8 cellular contexts compared by ENCODE assay signal in the genomic region with DNA sequence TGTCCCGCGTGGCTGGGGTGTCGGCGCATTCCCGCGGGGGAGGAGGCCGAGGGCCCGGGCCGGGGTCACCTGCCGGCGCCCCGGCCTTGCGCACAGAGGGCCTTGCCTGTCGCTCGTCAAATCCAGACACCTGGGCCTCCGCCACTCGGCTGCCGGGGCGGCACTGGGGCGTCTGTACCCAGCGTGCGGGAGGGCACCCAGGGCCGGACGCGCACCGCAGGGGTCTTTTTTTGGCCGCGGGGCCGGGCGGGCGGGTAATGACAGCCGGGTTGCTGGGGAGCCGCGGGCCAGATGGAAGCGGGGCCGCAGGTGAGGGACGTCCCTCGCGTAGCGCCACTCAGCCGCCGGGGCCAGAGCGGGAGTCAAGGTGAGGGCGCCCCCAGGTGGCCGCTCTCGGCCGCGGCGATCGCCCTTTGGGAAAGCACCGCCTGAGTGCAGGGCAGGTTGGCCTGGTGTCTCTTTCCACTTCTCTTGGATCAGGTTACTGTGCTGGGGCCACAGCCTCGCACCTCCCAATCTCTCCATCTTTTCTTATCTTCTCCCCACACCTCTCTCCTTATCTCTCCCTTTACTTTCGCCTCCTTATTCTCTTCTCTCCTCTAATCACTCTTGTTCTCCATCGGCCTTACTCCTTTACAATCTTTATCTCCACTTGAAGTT. TPM values are rescaled to one million over a fixed set of nuclear protein-coding genes. Genes with fewer than 3 reads are reported as not detected.
A peak's percentile ranks its signal among the peaks of the same experiment; 100 is the strongest.
DNase-seq lines count a peak whose midpoint lies in the region; ATAC-seq and TF ChIP-seq lines count a peak whose summit lies in the region.

No MANE protein-coding gene starts in this region.

- DNase-seq in Kasumi-1 (lab: John Stamatoyannopoulos, UW) = peak; percentile 34 to 43
- DNase-seq in activated CD4-positive, alpha-beta T cell treated with anti-CD3 and anti-CD28 coated beads, Interleukin-2, amount 50 U/mL, for 24 hours (ENCODE audit: low read depth in 1 of 2, low spot score in 1 of 2) = peak; percentile 75 to 76
- DNase-seq in coronary artery (ENCODE audit: low spot score) = no peak
- peak; percentile 79 to 85 for DNase-seq in stimulated activated CD4-positive, alpha-beta T cell treated with anti-CD3 and anti-CD28 coated beads, Interleukin-4, amount 100 ng/mL, for 48 hours (ENCODE audit: low read depth in 2 of 2)
- no peak for DNase-seq in NCI-H187 treated with DMSO at 0.1 percent for 48 hours (lab: John Stamatoyannopoulos, UW)

- peak; percentile 73 for TF ChIP-seq CTCF in coronary artery (IDR thresholded peaks at IDR 0.05)
- TF ChIP-seq CTCF in liver (IDR thresholded peaks at IDR 0.05; ENCODE audit: low read depth, low read length, missing input control) = peak; percentile 72

- H3K27me3 ChIP-seq in liver (ENCODE audit: control insufficient read depth in 4 of 4, insufficient read depth in 4 of 4, low read length in 3 of 4) = peaks cover 0 to 2% (median 0%) of the 10 kb centered on the region in 4 donors

- ATAC-seq in GM18858 (IDR thresholded peaks at IDR 0.05; ENCODE audit: unreplicated experiment) (peak; percentile 44), GM19397 (IDR thresholded peaks at IDR 0.05; ENCODE audit: unreplicated experiment) (no peak)

- no peaks in the 10 kb centered on the region for H3K9me3 ChIP-seq in liver (ENCODE audit: control insufficient read depth in 4 of 4, low read length in 3 of 4)

- no peaks in the 10 kb centered on the region for H3K36me3 ChIP-seq in liver (ENCODE audit: control insufficient read depth in 4 of 4, insufficient read depth in 3 of 4, low read depth in 1 of 4, low read length in 3 of 4)

- H3K4me3 ChIP-seq in coronary artery = peak overlapping the region; percentile 90
- peak overlapping the region in 1 of 3 donors; percentile 55 for H3K4me3 ChIP-seq in liver (ENCODE audit: low read depth in 1 of 3, low read length in 3 of 3)

- TF ChIP-seq RAD21 in liver (IDR thresholded peaks at IDR 0.05) = peak; percentile 64 to 75

- WGBS in liver = 3% methylated on average over 54 of the region's 54 CpGs

- peak overlapping the region in 1 of 2 donors; percentile 5 for H3K9ac ChIP-seq in liver (ENCODE audit: low read depth in 1 of 2, low read length in 2 of 2)

- H3K4me1 ChIP-seq in liver (ENCODE audit: control insufficient read depth in 4 of 4, insufficient read depth in 4 of 4, low read length in 3 of 4) = peaks cover 0 to 28% (median 17%) of the 10 kb centered on the region in 4 donors

- H3K27ac ChIP-seq in coronary artery (peak overlapping the region; percentile 98), liver (ENCODE audit: low read depth in 1 of 2, low read length in 2 of 2) (peak overlapping the region in 1 of 2 donors; percentile 9)

TF ChIP-seq in liver, 16 proteins besides CTCF, POLR2A, EP300 and RAD21:
- TF ChIP-seq SP1 (IDR thresholded peaks at IDR 0.05) (peak; percentile 14), HNF4A (conservative IDR thresholded peaks at IDR 0.05) (peak in 1 of 2 donors; percentile 12), TAF1 (conservative IDR thresholded peaks at IDR 0.05) (no peak)
TF ChIP-seq in liver: peak in this region for 2.

RNA-seq across cellular contexts. Expression of a gene that starts 3.5 kb away (rescaled TPM):
- total RNA-seq in liver = 10 to 100 TPM in 1 of 2 donors, 1 to 10 TPM in 1; 6.8 to 15.4 TPM
- polyA plus RNA-seq in liver = 1 to 10 TPM; 4.8 to 5.3 TPM

RNA-seq across cellular contexts. Expression of a gene that starts 38.7 kb away (rescaled TPM):
- 10 to 100 TPM; 40.1 to 95.4 TPM for total RNA-seq in liver
- 10 to 100 TPM; 36.7 to 63.5 TPM for polyA plus RNA-seq in liver

RNA-seq across cellular contexts. Expression of a gene that starts 45.2 kb away (rescaled TPM):
- 1 to 10 TPM; 3.9 to 6.4 TPM for total RNA-seq in liver
- 1 to 10 TPM; 3.9 to 4.6 TPM for polyA plus RNA-seq in liver

Comparison
In these comparisons a context has a peak if more than half of its experiments do, and no peak if none do; other contexts are left out.
1. DNase-seq: peak in Kasumi-1 (2 of 2), activated CD4-positive, alpha-beta T cell treated with anti-CD3 and anti-CD28 coated beads, Interleukin-2, amount 50 U/mL, for 24 hours (2 of 2) and stimulated activated CD4-positive, alpha-beta T cell treated with anti-CD3 and anti-CD28 coated beads, Interleukin-4, amount 100 ng/mL, for 48 hours (2 of 2); none in coronary artery (single experiment) and NCI-H187 treated with DMSO at 0.1 percent for 48 hours (single experiment).